ENCODE assay signal across 10 cellular contexts in the genomic region with DNA sequence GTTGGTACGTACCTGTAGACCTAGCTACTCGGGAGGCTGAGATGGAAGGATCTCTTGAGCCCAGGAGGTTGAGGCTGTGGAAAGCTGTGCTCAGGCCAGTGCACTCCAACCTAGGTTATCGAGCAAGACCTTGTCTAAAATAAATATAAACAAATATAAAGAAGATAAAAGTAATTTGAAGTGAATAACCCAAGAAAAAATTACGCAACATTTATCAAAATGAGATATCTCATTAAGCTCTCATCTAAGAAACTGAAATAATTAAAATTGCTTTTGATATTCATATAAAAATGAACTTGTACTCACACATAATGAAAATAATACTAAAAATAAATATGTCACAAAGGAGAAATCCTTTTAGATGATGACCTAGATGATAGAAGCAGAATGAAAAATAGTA.
"Had no signal": no experiment of that assay in that cellular context is flagged by ENCODE, and none has a peak within 500 bp of the region (broad histone marks: within the 10 kb centered on the region; RNA-seq: fewer than 3 reads in every experiment).

No MANE protein-coding gene starts in this region.

- ATAC-seq: GM23338, HCT116 had no signal

- H3K4me1 ChIP-seq: HAP-1 had no signal

- H3K27ac ChIP-seq: GM23248 had no signal

- H3K4me3 ChIP-seq: GM23248, GM23338, HAP-1 had no signal

- H2AFZ ChIP-seq: GM23248, GM23338 had no signal

- H3K36me3 ChIP-seq: HAP-1 had no signal

- H3K9me3 ChIP-seq: HAP-1 had no signal

- H3K4me2 ChIP-seq: GM23338 had no signal

- FAIRE-seq: H54 had no signal

- DNase-seq: GM23248, GOT3, H7, H9, HCEC 1CT, HFFc6 had no signal

- H3K9ac ChIP-seq: GM23248 had no signal
